In the genomic region with DNA sequence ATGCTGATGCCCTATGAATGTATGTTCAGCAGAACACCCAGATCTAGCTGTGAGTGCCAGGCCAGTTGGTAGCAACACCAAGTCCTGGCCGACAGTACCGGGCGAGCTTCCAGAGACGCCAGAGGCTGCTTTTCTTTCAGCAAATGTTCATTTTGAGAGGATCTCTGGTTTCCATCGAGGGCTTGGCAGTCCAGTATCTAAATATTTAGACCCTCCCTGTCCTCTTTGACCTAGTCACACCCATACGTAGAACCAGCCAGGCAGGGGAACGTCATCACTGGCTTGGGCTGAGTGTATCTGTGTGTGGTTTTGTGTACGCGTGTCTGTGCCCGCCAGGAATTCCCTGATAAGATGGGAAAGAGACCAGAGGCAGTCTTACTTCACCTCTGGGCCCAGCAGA, we compare ENCODE assay signal across 11 cellular contexts. TPM values are rescaled to one million over a fixed set of nuclear protein-coding genes. Genes with fewer than 3 reads are reported as not detected.
DNase-seq lines count a peak whose midpoint lies in the region; ATAC-seq and TF ChIP-seq lines count a peak whose summit lies in the region.
"Had no signal": no experiment of that assay in that cellular context is flagged by ENCODE, and none has a peak within 500 bp of the region (broad histone marks: within the 10 kb centered on the region; RNA-seq: fewer than 3 reads in every experiment).

No MANE protein-coding gene starts in this region.

- WGBS in urinary bladder: 15% methylated on average over 10 of the region's 10 CpGs

- peaks cover 2% of the 10 kb centered on the region for H3K4me1 Mint-ChIP-seq in activated CD8-positive, alpha-beta memory T cell treated with anti-CD3 and anti-CD28 coated beads, Interleukin-2, amount 10 ng/mL, durations not matched to agents 7 days and 5 days

- no peak overlapping the region for H3K4me3 Mint-ChIP-seq in activated CD8-positive, alpha-beta memory T cell treated with anti-CD3 and anti-CD28 coated beads, Interleukin-2, amount 10 ng/mL, durations not matched to agents 7 days and 5 days
- H3K4me3 Mint-ChIP-seq: activated CD4-positive, alpha-beta T cell treated with anti-CD3 and anti-CD28 coated beads for 36 hours had no signal

- H3K9me3 Mint-ChIP-seq in activated CD8-positive, alpha-beta memory T cell treated with anti-CD3 and anti-CD28 coated beads, Interleukin-2, amount 10 ng/mL, durations not matched to agents 7 days and 5 days (ENCODE audit: low read depth): no peaks in the 10 kb centered on the region
- H3K9me3 Mint-ChIP-seq: activated naive CD4-positive, alpha-beta T cell treated with anti-CD3 and anti-CD28 coated beads, Interleukin-2, amount 50 U/mL, for 72 hours had no signal

- H3K9me3 ChIP-seq in ascending aorta: no peaks in the 10 kb centered on the region
- H3K9me3 ChIP-seq: neutrophil had no signal

- H3K36me3 Mint-ChIP-seq in activated CD8-positive, alpha-beta memory T cell treated with anti-CD3 and anti-CD28 coated beads, Interleukin-2, amount 10 ng/mL, durations not matched to agents 7 days and 5 days: peaks cover 16% of the 10 kb centered on the region
- H3K36me3 Mint-ChIP-seq: activated naive CD4-positive, alpha-beta T cell treated with anti-CD3 and anti-CD28 coated beads, Interleukin-2, amount 50 U/mL, for 72 hours had no signal

- DNase-seq in ascending aorta (ENCODE audit: low spot score in 2 of 2): peak; percentile 45 to 83
- peak; percentile 96 for DNase-seq in fibroblast of the aortic adventitia (ENCODE audit: low read depth)
- DNase-seq in omental fat pad (ENCODE audit: low spot score): no peak
- no peak for DNase-seq in activated CD8-positive, alpha-beta memory T cell treated with anti-CD3 and anti-CD28 coated beads, Interleukin-2, amount 10 ng/mL, durations not matched to agents 7 days and 5 days
- DNase-seq in NCI-H146 treated with DMSO at 0.1 percent for 48 hours (lab: John Stamatoyannopoulos, UW; ENCODE audit: unreplicated experiment): no peak
- no peak for DNase-seq in NCI-H2029 (lab: John Stamatoyannopoulos, UW)
- DNase-seq: activated CD4-positive, alpha-beta T cell treated with anti-CD3 and anti-CD28 coated beads for 36 hours; NCI-H774 had no signal

- intact Hi-C loops in ascending aorta (cut with DNase I): loop anchor here (2.0 kb wide), 1 partner anchor 16 kb away; no protein-coding TSS in a partner anchor

- H3K27ac Mint-ChIP-seq in activated CD8-positive, alpha-beta memory T cell treated with anti-CD3 and anti-CD28 coated beads, Interleukin-2, amount 10 ng/mL, durations not matched to agents 7 days and 5 days: no peak overlapping the region
- H3K27ac Mint-ChIP-seq: activated CD4-positive, alpha-beta T cell treated with anti-CD3 and anti-CD28 coated beads for 36 hours had no signal

- peaks cover 0 to 3% of the 10 kb centered on the region in 2 donors for H3K36me3 ChIP-seq in ascending aorta
- H3K36me3 ChIP-seq in urinary bladder (ENCODE audit: insufficient read depth): peaks cover 1% of the 10 kb centered on the region

- H3K27me3 Mint-ChIP-seq in activated CD8-positive, alpha-beta memory T cell treated with anti-CD3 and anti-CD28 coated beads, Interleukin-2, amount 10 ng/mL, durations not matched to agents 7 days and 5 days: no peaks in the 10 kb centered on the region
- H3K27me3 Mint-ChIP-seq: activated CD4-positive, alpha-beta T cell treated with anti-CD3 and anti-CD28 coated beads for 36 hours had no signal

- H3K27ac ChIP-seq in ascending aorta (peak overlapping the region; percentile 67 to 72), urinary bladder (ENCODE audit: low read depth) (peak overlapping the region; percentile 60)
- H3K27ac ChIP-seq: neutrophil had no signal

- TF ChIP-seq CTCF in ascending aorta (IDR thresholded peaks at IDR 0.05) (no peak), fibroblast of the aortic adventitia (IDR thresholded peaks at IDR 0.05; ENCODE audit: insufficient read depth, low read length) (no peak), omental fat pad (IDR thresholded peaks at IDR 0.05) (no peak)

- H3K4me3 ChIP-seq in ascending aorta (no peak overlapping the region), fibroblast of the aortic adventitia (ENCODE audit: low read depth, low read length) (no peak overlapping the region), urinary bladder (ENCODE audit: low read depth, low read length) (no peak overlapping the region)

- peak; percentile 63 for ATAC-seq in omental fat pad (ENCODE audit: low FRiP score)
- no peak for ATAC-seq in activated CD8-positive, alpha-beta memory T cell treated with anti-CD3 and anti-CD28 coated beads, Interleukin-2, amount 10 ng/mL, durations not matched to agents 7 days and 5 days
- ATAC-seq: activated CD4-positive, alpha-beta T cell treated with anti-CD3 and anti-CD28 coated beads for 36 hours; activated naive CD4-positive, alpha-beta T cell treated with anti-CD3 and anti-CD28 coated beads, Interleukin-2, amount 50 U/mL, for 72 hours had no signal

- no peaks in the 10 kb centered on the region for H3K27me3 ChIP-seq in ascending aorta
- H3K27me3 ChIP-seq: neutrophil had no signal

- peaks cover 0 to 3% of the 10 kb centered on the region in 2 donors for H3K4me1 ChIP-seq in ascending aorta
- no peaks in the 10 kb centered on the region for H3K4me1 ChIP-seq in urinary bladder (ENCODE audit: insufficient read depth)

- CTCF ChIA-PET in activated CD8-positive, alpha-beta memory T cell treated with anti-CD3 and anti-CD28 coated beads, Interleukin-2, amount 10 ng/mL, durations not matched to agents 7 days and 5 days (lab: Charles Lee): no interaction called here

RNA-seq across cellular contexts. Expression of a gene that starts 14.8 kb away (rescaled TPM):
- total RNA-seq in ascending aorta (25.7 TPM), fibroblast of the aortic adventitia (ENCODE audit: low replicate concordance) (9.6 and 16.6 TPM in 2 replicates), omental fat pad (10 to 100 TPM; 10.8 to 30.5 (median 15.0) TPM), urinary bladder (11.3 TPM)
- polyA plus RNA-seq in urinary bladder: 13.7 TPM
- 10 to 100 TPM; 36.2 to 52.7 TPM for total RNA-seq in activated CD8-positive, alpha-beta memory T cell treated with anti-CD3 and anti-CD28 coated beads, Interleukin-2, amount 10 ng/mL, durations not matched to agents 7 days and 5 days

RNA-seq across cellular contexts. Expression of a gene that starts 40.6 kb away (rescaled TPM):
- 0.75 TPM for total RNA-seq in ascending aorta
- total RNA-seq in fibroblast of the aortic adventitia (ENCODE audit: low replicate concordance): 18.1 and 20.9 TPM in 2 replicates
- total RNA-seq in omental fat pad: 10 to 100 TPM; 14.7 to 21.2 (median 16.9) TPM
- 10.8 TPM for total RNA-seq in urinary bladder
- polyA plus RNA-seq in urinary bladder: 26.2 TPM
- 10 to 100 TPM; 47.3 to 59.6 TPM for total RNA-seq in activated CD8-positive, alpha-beta memory T cell treated with anti-CD3 and anti-CD28 coated beads, Interleukin-2, amount 10 ng/mL, durations not matched to agents 7 days and 5 days

RNA-seq across cellular contexts. Expression of a gene that starts 46.7 kb away (rescaled TPM):
- total RNA-seq in ascending aorta (0.32 TPM), fibroblast of the aortic adventitia (ENCODE audit: low replicate concordance) (3.0 TPM in 1 of 2 replicates, not detected in the other), omental fat pad (1 to 10 TPM in 3 of 4 donors, not detected in 1; 1.4 to 3.0 (median 1.4) TPM), urinary bladder (2.5 TPM)
- polyA plus RNA-seq in urinary bladder: 2.4 TPM
- 10 to 100 TPM; 38.8 to 41.1 TPM for total RNA-seq in activated CD8-positive, alpha-beta memory T cell treated with anti-CD3 and anti-CD28 coated beads, Interleukin-2, amount 10 ng/mL, durations not matched to agents 7 days and 5 days

Comparison
In these comparisons a context has a peak if more than half of its experiments do, and no peak if none do; other contexts are left out.
1. DNase-seq: peak in ascending aorta (2 of 2) and fibroblast of the aortic adventitia (single experiment); none in omental fat pad (single experiment), activated CD8-positive, alpha-beta memory T cell treated with anti-CD3 and anti-CD28 coated beads, Interleukin-2, amount 10 ng/mL, durations not matched to agents 7 days and 5 days (single experiment), NCI-H146 treated with DMSO at 0.1 percent for 48 hours (single experiment) and NCI-H2029 (single experiment).